22 cellular contexts compared by ENCODE assay signal in the genomic region with DNA sequence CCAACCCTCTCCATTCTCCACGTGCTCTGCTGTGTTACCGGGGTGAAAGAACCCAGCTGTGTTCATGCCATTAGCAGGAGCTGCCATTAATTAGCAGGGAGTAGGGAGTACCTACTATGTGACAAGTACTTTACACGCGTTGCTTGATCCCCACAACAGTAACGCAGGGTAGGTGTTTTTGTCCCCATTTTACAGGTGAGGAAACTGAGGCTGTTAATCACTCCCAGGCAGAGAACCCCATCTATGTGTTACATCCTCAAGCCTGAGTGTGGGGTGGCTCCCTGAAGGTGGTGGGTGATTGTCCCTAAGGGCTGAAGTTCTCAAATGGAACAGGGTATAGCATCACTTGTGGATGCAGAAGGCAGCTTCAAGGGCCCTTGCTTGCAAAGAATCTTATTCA. TPM values are rescaled to one million over a fixed set of nuclear protein-coding genes. Genes with fewer than 3 reads are reported as not detected.
DNase-seq lines count a peak whose midpoint lies in the region; ATAC-seq, FAIRE-seq and TF ChIP-seq lines count a peak whose summit lies in the region.
"Had no signal": no experiment of that assay in that cellular context is flagged by ENCODE, and none has a peak within 500 bp of the region (broad histone marks: within the 10 kb centered on the region; RNA-seq: fewer than 3 reads in every experiment).

No MANE protein-coding gene starts in this region.

- TF ChIP-seq EP300 in HepG2 (IDR thresholded peaks at IDR 0.05; ENCODE audit: low read depth in 2 of 2, low read length in 2 of 2) = no peak
- TF ChIP-seq EP300 in HepG2 (CRISPR knock-in tag; IDR thresholded peaks at IDR 0.05; ENCODE audit: borderline replicate concordance) = no peak

- H3K27me3 ChIP-seq in HepG2 (ENCODE audit: control insufficient read depth in 1 of 2, insufficient read depth in 2 of 2, low read length in 2 of 2) (no peaks in the 10 kb centered on the region), right lobe of liver (no peaks in the 10 kb centered on the region)
- H3K27me3 ChIP-seq: BE2C, BLaER1 had no signal

- no peak for FAIRE-seq in HepG2 (lab: Jason Lieb, UNC)
- FAIRE-seq in HTR-8/SVneo (lab: Jason Lieb, UNC) = peak; percentile 70
- FAIRE-seq: A549, D721Med, GM12878, GM12892, GM18507 had no signal

- no peak overlapping the region for H2AFZ ChIP-seq in HepG2 (ENCODE audit: low read length)

- H3K27ac ChIP-seq in HepG2 (ENCODE audit: extremely low read length, insufficient read depth, low read length) (no peak overlapping the region), right lobe of liver (no peak overlapping the region)
- H3K27ac ChIP-seq: 22Rv1, A549, BLaER1 had no signal

- no peaks in the 10 kb centered on the region for H4K20me1 ChIP-seq in HepG2 (ENCODE audit: insufficient read depth, low read length)

- H3K9ac ChIP-seq in HepG2 (ENCODE audit: insufficient read depth, low read depth, low read length) = no peak overlapping the region
- H3K9ac ChIP-seq: BLaER1 had no signal

- no peak for TF ChIP-seq CTCF in HepG2 (CRISPR knock-in tag; IDR thresholded peaks at IDR 0.05)
- no peak for TF ChIP-seq CTCF in right lobe of liver (IDR thresholded peaks at IDR 0.05)
- TF ChIP-seq CTCF in chondrocyte (IDR thresholded peaks at IDR 0.05) = no peak

- H3K4me3 ChIP-seq in HepG2 (replicated peaks in 1 of 3; ENCODE audit: insufficient read depth in 1 of 3, low read depth in 2 of 3, low read length in 3 of 3) (no peak overlapping the region), right lobe of liver (no peak overlapping the region)
- H3K4me3 ChIP-seq: A549, BLaER1, GM12878 had no signal

- POLR2A ChIA-PET in HepG2 (lab: Yijun Ruan, JAX) = no interaction called here

- CTCF ChIA-PET in HepG2 (lab: Yijun Ruan, JAX; ENCODE audit: low intra/inter-chr PET ratio, low total read pairs) = no interaction called here

- no peak overlapping the region for H3K4me3 Mint-ChIP-seq in chondrocyte (ENCODE audit: unreplicated experiment)
- H3K4me3 Mint-ChIP-seq: CD4-positive, alpha-beta T cell; CD8-positive, alpha-beta T cell had no signal

- no peaks in the 10 kb centered on the region for H3K36me3 ChIP-seq in HepG2 (replicated peaks in 1 of 2; ENCODE audit: control insufficient read depth in 1 of 2, insufficient read depth in 2 of 2, low read length in 2 of 2)
- H3K36me3 ChIP-seq in right lobe of liver = no peaks in the 10 kb centered on the region
- H3K36me3 ChIP-seq: BE2C had no signal

- no peaks in the 10 kb centered on the region for H3K9me3 Mint-ChIP-seq in chondrocyte (ENCODE audit: low read depth)
- H3K9me3 Mint-ChIP-seq: CD4-positive, alpha-beta T cell; CD8-positive, alpha-beta T cell had no signal

- peaks cover 8% of the 10 kb centered on the region for H3K4me1 Mint-ChIP-seq in chondrocyte (ENCODE audit: low read depth)

- in situ Hi-C loops in HepG2 (cut with HindIII; ENCODE audit: extremely low pct_ligation_motif_present, low pct_unique_long_range_greater_than_20kb) = no loop called here
- in situ Hi-C loops in G401 (cut with HindIII; ENCODE audit: low sequenced_read_pairs) = no loop called here

- no peak for DNase-seq in HepG2 (ENCODE audit: low spot score)
- no peak for DNase-seq in right lobe of liver
- no peak for DNase-seq in HTR-8/SVneo (ENCODE audit: insufficient read length, low spot score)
- DNase-seq in chondrocyte (ENCODE audit: low spot score) = peak; percentile 7
- DNase-seq in AG20443 (ENCODE audit: low spot score) = no peak
- no peak for DNase-seq in NAMALWA (ENCODE audit: low spot score)
- DNase-seq in G401 (ENCODE audit: low spot score) = no peak
- DNase-seq: BE2C; C1 segment of cervical spinal cord; Calu3; CD4-positive, alpha-beta T cell; CD8-positive, alpha-beta T cell; DMS79 treated with DMSO at 0.1 percent for 48 hours; GDM1 had no signal

- ATAC-seq in HepG2 (no peak), right lobe of liver (no peak)
- ATAC-seq: A549; CD8-positive, alpha-beta T cell; GM12878 had no signal

- 94% methylated on average over 4 of the region's 5 CpGs for WGBS in HepG2 (ENCODE audit: low lambda C conversion rate)
- 100% methylated on average over 3 of the region's 5 CpGs for WGBS in right lobe of liver (ENCODE audit: insufficient coverage, low coverage, low lambda C conversion rate, missing lambda C conversion rate)

- H3K4me1 ChIP-seq in HepG2 (ENCODE audit: insufficient read depth, low read length) (peaks cover 19% of the 10 kb centered on the region), right lobe of liver (no peaks in the 10 kb centered on the region)

- H3K9me3 ChIP-seq in HepG2 (ENCODE audit: low read length) (no peaks in the 10 kb centered on the region), right lobe of liver (no peaks in the 10 kb centered on the region)
- H3K9me3 ChIP-seq: A549, BE2C, BLaER1, Caco-2 had no signal

- no peak for TF ChIP-seq POLR2A in HepG2 (IDR thresholded peaks at IDR 0.05; ENCODE audit: insufficient read depth in 1 of 2, low read depth in 2 of 2, low read length in 2 of 2)
- TF ChIP-seq POLR2A in right lobe of liver (IDR thresholded peaks at IDR 0.05) = no peak

- no peak overlapping the region for H3K4me2 ChIP-seq in HepG2 (ENCODE audit: low read depth, low read length)
- H3K4me2 ChIP-seq: A549, BLaER1 had no signal

- H3K27ac Mint-ChIP-seq in chondrocyte (ENCODE audit: unreplicated experiment) = no peak overlapping the region
- H3K27ac Mint-ChIP-seq: CD4-positive, alpha-beta T cell; CD8-positive, alpha-beta T cell had no signal

- TF ChIP-seq RAD21 in HepG2 (CRISPR knock-in tag; IDR thresholded peaks at IDR 0.05) = no peak

- H3K27me3 Mint-ChIP-seq in chondrocyte (ENCODE audit: low read depth) = no peaks in the 10 kb centered on the region
- H3K27me3 Mint-ChIP-seq: CD4-positive, alpha-beta T cell had no signal

- intact Hi-C loops in HepG2 (cut with micrococcal nuclease; ENCODE audit: unreplicated experiment) = no loop called here
- intact Hi-C loops in right lobe of liver (cut with DNase I) = loop anchor here in 1 of 2 donors (10.0 kb wide), 1 partner anchor 178 kb away; no protein-coding TSS in a partner anchor

- H3K79me2 ChIP-seq in HepG2 (ENCODE audit: insufficient read depth, low read length) = no peaks in the 10 kb centered on the region

- BruUV-seq in HepG2 (replicated peaks; lab: Mats Ljungman, UMichigan) = no TSS peak

- no peaks in the 10 kb centered on the region for H3K36me3 Mint-ChIP-seq in chondrocyte (ENCODE audit: low read depth)
- H3K36me3 Mint-ChIP-seq: CD8-positive, alpha-beta T cell had no signal

RNA-seq across cellular contexts. Expression of gene MELTF, which starts 22.8 kb away (rescaled TPM):
- total RNA-seq in HepG2 (2016; rRNA removed; fragmentation: Illumina TruSeq; extraction: Trizol) (0.97 and 3.2 TPM in 2 replicates), right lobe of liver (1 to 10 TPM in 4 of 6 experiments, under 1 TPM in 2; 0.42 to 5.3 (median 2.0) TPM), chondrocyte (4.5 to 5.2 TPM (median 5.1 TPM) in 3 replicates)
- total RNA-seq in HepG2 (2016; cell fraction: cytosol; rRNA removed; fragmentation: Illumina TruSeq; extraction: Trizol; ENCODE audit: low read depth) = 1.2 and 1.3 TPM in 2 replicates
- total RNA-seq in HepG2 (2016; cell fraction: insoluble cytoplasmic fraction; rRNA removed; fragmentation: Illumina TruSeq; extraction: Trizol) = 1.4 and 3.7 TPM in 2 replicates
- 0.99 and 1.4 TPM in 2 replicates for total RNA-seq in HepG2 (2016; cell fraction: membrane; rRNA removed; fragmentation: Illumina TruSeq; extraction: Trizol)
- 3.9 and 5.1 TPM in 2 replicates for total RNA-seq in HepG2 (2016; cell fraction: nucleus; rRNA removed; fragmentation: Illumina TruSeq; extraction: Trizol)
- 7.5 and 11.9 TPM in 2 replicates for polyA plus RNA-seq in HepG2 (2011; rRNA removed)
- polyA plus RNA-seq in HepG2 (2011; cell fraction: cytosol; rRNA removed) = 7.7 TPM in 2 replicates
- 46.8 and 48.0 TPM in 2 replicates for polyA plus RNA-seq in HepG2 (2011; cell fraction: nucleus; rRNA removed)
- 14.6 and 19.2 TPM in 2 replicates for polyA plus RNA-seq in HepG2 (2012)
- polyA plus RNA-seq in HepG2 (2016; cell fraction: cytosol; fragmentation: Illumina TruSeq; extraction: Trizol; ENCODE audit: low read depth) = 0.49 and 0.59 TPM in 2 replicates
- polyA plus RNA-seq in HepG2 (2016; cell fraction: insoluble cytoplasmic fraction; fragmentation: Illumina TruSeq; extraction: Trizol; ENCODE audit: low read depth) = 1.5 and 2.3 TPM in 2 replicates
- 0.74 and 1.1 TPM in 2 replicates for polyA plus RNA-seq in HepG2 (2016; cell fraction: membrane; fragmentation: Illumina TruSeq; extraction: Trizol; ENCODE audit: low read depth)
- 6.7 and 9.2 TPM in 2 replicates for polyA plus RNA-seq in HepG2 (2016; cell fraction: nucleus; fragmentation: Illumina TruSeq; extraction: Trizol; ENCODE audit: insufficient read depth, low read depth)
- polyA minus RNA-seq in HepG2 (2011; rRNA and poly(A)+ RNA removed; ENCODE audit: low replicate concordance) = 4.9 and 17.9 TPM in 2 replicates
- polyA minus RNA-seq in HepG2 (2011; cell fraction: cytosol; rRNA and poly(A)+ RNA removed) = 7.8 and 11.0 TPM in 2 replicates
- polyA minus RNA-seq in HepG2 (2011; cell fraction: nucleus; rRNA and poly(A)+ RNA removed) = 14.8 and 17.5 TPM in 2 replicates
- 19.3 and 19.7 TPM in 2 replicates for total RNA-seq in G401 (2014; rRNA removed; shearing (Covaris generic))

RNA-seq across cellular contexts. Expression of gene PIGZ, which starts 38.2 kb away (rescaled TPM):
- total RNA-seq in HepG2 (2016; rRNA removed; fragmentation: Illumina TruSeq; extraction: Trizol) (2.2 and 4.7 TPM in 2 replicates), right lobe of liver (1 to 10 TPM; 1.2 to 2.8 (median 2.4) TPM), chondrocyte (8.8 to 10.1 TPM (median 9.9 TPM) in 3 replicates)
- 4.8 and 7.9 TPM in 2 replicates for total RNA-seq in HepG2 (2016; cell fraction: cytosol; rRNA removed; fragmentation: Illumina TruSeq; extraction: Trizol; ENCODE audit: low read depth)
- 1.9 and 4.8 TPM in 2 replicates for total RNA-seq in HepG2 (2016; cell fraction: insoluble cytoplasmic fraction; rRNA removed; fragmentation: Illumina TruSeq; extraction: Trizol)
- total RNA-seq in HepG2 (2016; cell fraction: membrane; rRNA removed; fragmentation: Illumina TruSeq; extraction: Trizol) = 3.9 and 5.7 TPM in 2 replicates
- 3.7 and 5.7 TPM in 2 replicates for total RNA-seq in HepG2 (2016; cell fraction: nucleus; rRNA removed; fragmentation: Illumina TruSeq; extraction: Trizol)
- 60.5 and 75.7 TPM in 2 replicates for polyA plus RNA-seq in HepG2 (2011; rRNA removed)
- 43.3 TPM in 2 replicates for polyA plus RNA-seq in HepG2 (2011; cell fraction: cytosol; rRNA removed)
- 156 and 196 TPM in 2 replicates for polyA plus RNA-seq in HepG2 (2011; cell fraction: nucleus; rRNA removed)
- polyA plus RNA-seq in HepG2 (2012) = 56.2 and 56.6 TPM in 2 replicates
- 6.6 and 6.7 TPM in 2 replicates for polyA plus RNA-seq in HepG2 (2016; cell fraction: cytosol; fragmentation: Illumina TruSeq; extraction: Trizol; ENCODE audit: low read depth)
- 3.7 and 4.6 TPM in 2 replicates for polyA plus RNA-seq in HepG2 (2016; cell fraction: insoluble cytoplasmic fraction; fragmentation: Illumina TruSeq; extraction: Trizol; ENCODE audit: low read depth)
- polyA plus RNA-seq in HepG2 (2016; cell fraction: membrane; fragmentation: Illumina TruSeq; extraction: Trizol; ENCODE audit: low read depth) = 5.4 and 6.6 TPM in 2 replicates
- 16.4 and 17.2 TPM in 2 replicates for polyA plus RNA-seq in HepG2 (2016; cell fraction: nucleus; fragmentation: Illumina TruSeq; extraction: Trizol; ENCODE audit: insufficient read depth, low read depth)
- 0.58 and 57.9 TPM in 2 replicates for polyA minus RNA-seq in HepG2 (2011; rRNA and poly(A)+ RNA removed; ENCODE audit: low replicate concordance)
- polyA minus RNA-seq in HepG2 (2011; cell fraction: cytosol; rRNA and poly(A)+ RNA removed) = 15.7 and 18.4 TPM in 2 replicates
- 38.0 and 53.5 TPM in 2 replicates for polyA minus RNA-seq in HepG2 (2011; cell fraction: nucleus; rRNA and poly(A)+ RNA removed)
- not detected in 2 replicates for total RNA-seq in G401 (2014; rRNA removed; shearing (Covaris generic))
- total RNA-seq: CD8-positive, alpha-beta T cell had no signal
